1 cellular context compared by ENCODE assay signal in the genomic region with DNA sequence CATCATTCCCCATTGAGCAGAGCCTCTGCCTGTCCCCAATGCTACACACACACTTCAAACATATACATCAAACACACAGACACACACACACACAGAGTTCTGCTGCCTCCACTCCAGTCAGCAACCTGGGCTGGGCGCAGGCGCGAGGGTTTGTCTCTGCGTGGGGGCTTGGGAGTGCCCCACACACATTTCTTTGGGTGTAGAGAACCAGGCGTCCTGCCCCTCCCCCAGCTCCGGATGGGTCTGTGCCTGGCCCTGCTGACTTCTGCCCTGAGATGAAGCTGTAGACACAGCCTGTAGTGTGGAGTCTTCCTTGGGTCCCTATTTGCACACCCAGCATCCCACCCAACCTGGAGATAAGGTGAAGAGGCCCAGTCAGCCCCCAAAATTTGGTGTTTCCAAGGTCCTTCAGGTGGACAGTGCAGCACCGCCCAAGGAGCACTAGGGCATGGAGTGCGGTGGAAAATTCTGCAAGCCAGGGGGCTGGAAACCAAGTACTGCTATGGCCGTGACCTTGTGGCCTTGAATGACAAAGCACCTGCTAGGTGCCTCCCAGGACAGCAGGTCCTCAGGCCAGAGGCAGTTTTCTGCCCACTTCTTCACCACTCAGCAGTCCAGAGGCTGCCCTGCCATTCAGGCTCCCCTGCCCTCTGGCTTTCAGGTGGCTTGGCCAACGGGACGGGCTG.
TF ChIP-seq lines count a peak whose summit lies in the region.

No MANE protein-coding gene starts in this region.

TF ChIP-seq in H1, 55 proteins besides CTCF, POLR2A, EP300 and RAD21:
- TF ChIP-seq POLR2AphosphoS5 (IDR thresholded peaks at IDR 0.05; ENCODE audit: low read depth, low read length) (peak; percentile 40; the same call in 1 of the 2 replicates), BCL11A (IDR thresholded peaks at IDR 0.05; ENCODE audit: low read depth in 2 of 2, low read length in 2 of 2) (no peak), TAF1 (IDR thresholded peaks at IDR 0.05; ENCODE audit: low read depth, low read length) (no peak)
